8 cellular contexts compared by ENCODE assay signal in the genomic region with DNA sequence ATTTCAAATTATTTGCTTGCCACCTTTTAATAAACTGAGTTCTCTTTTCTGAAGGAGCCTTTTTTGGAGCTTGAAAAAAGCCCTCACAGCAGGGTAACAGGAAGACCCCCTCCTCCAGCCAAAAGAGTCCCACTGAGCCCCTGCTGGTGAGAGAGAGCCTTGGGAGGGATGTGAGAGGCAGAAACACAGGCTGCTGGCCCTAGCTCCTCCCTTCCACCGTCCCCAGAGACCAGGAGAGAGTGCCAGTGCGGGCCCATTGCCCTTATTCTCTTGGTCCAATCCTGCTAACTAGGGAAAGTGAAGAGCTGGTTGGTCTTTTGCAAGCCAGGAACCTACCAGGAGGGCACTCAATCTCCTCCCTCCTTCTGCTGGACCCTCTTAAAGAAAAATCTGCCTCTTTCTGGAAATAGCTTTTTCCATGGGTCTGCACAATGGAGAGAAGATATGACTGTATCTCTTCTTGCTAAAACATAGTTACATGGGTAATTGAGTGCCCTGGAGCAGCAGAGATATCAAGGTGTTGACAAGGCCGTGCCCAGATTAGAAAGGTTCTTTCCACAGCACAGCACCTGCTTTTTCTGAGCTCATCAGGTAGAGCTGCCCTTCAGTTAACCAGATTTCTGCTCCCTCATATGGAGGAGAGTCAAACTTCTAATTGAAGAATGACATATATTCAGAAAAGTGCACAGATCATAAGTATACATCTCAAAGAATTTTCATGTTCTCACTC.
A peak's percentile ranks its signal among the peaks of the same experiment; 100 is the strongest.
DNase-seq lines count a peak whose midpoint lies in the region; ATAC-seq and TF ChIP-seq lines count a peak whose summit lies in the region.

No MANE protein-coding gene starts in this region.

- peak; percentile 20 for ATAC-seq in activated CD4-positive, alpha-beta T cell treated with anti-CD3 and anti-CD28 coated beads for 36 hours
- peak in 6 of 8 donors; percentile 34 to 89 (median 54) for ATAC-seq in heart right ventricle
- no peak for ATAC-seq in HG03175 (IDR thresholded peaks at IDR 0.05; ENCODE audit: unreplicated experiment)
- no peak for ATAC-seq in HG03095 (IDR thresholded peaks at IDR 0.05; ENCODE audit: unreplicated experiment)
- ATAC-seq in omental fat pad (ENCODE audit: low FRiP score), result no peak

- intact Hi-C loops in activated CD4-positive, alpha-beta T cell treated with anti-CD3 and anti-CD28 coated beads for 36 hours (cut with DNase I, micrococcal nuclease), result loop anchor here (2.0 to 5.0 kb wide), 5 partner anchors 14 to 115 kb away; a partner anchor contains a TSS
- intact Hi-C loops in OCI-LY7 (cut with micrococcal nuclease; ENCODE audit: unreplicated experiment) (loop anchor here (5.0 kb wide), 2 partner anchors 70 to 115 kb away; a partner anchor contains a TSS), heart right ventricle (cut with DNase I) (loop anchor here in 1 of 10 donors (10.0 kb wide), 1 partner anchor 62 kb away; no protein-coding TSS in a partner anchor), stomach (cut with DNase I; ENCODE audit: low total_unique reads) (no loop called here)

- H3K4me3 ChIP-seq in OCI-LY7 (ENCODE audit: low read depth, low read length, poor library complexity, severe bottlenecking) (peak overlapping the region; percentile 31), heart right ventricle (no peak overlapping the region), stomach (no peak overlapping the region)

- H3K79me2 ChIP-seq in OCI-LY7 (ENCODE audit: insufficient read depth, low read depth, low read length), result peaks cover 70% of the 10 kb centered on the region

- BruUV-seq in OCI-LY7 (replicated peaks; lab: Mats Ljungman, UMichigan), result no TSS peak

- H3K27me3 ChIP-seq in heart right ventricle (no peaks in the 10 kb centered on the region), stomach (no peaks in the 10 kb centered on the region)

- H4K20me1 ChIP-seq in OCI-LY7 (ENCODE audit: insufficient read depth, low read length), result no peaks in the 10 kb centered on the region

- WGBS in heart right ventricle, 2 donors, result 41 to 42% methylated on average over 3 of the region's 3 CpGs
- 37 to 58% (median 52%) methylated on average over 3 of the region's 3 CpGs for WGBS in stomach, 5 donors

- H3K9me3 ChIP-seq in OCI-LY7 (ENCODE audit: low read length), result no peaks in the 10 kb centered on the region
- H3K9me3 ChIP-seq in heart right ventricle, result no peaks in the 10 kb centered on the region
- no peaks in the 10 kb centered on the region for H3K9me3 ChIP-seq in stomach

- TF ChIP-seq EP300 in stomach (IDR thresholded peaks at IDR 0.05), result no peak

- peaks cover 17% of the 10 kb centered on the region for H3K36me3 Mint-ChIP-seq in activated CD4-positive, alpha-beta T cell treated with anti-CD3 and anti-CD28 coated beads for 36 hours (ENCODE audit: low read depth)

- H3K36me3 ChIP-seq in OCI-LY7 (ENCODE audit: insufficient read depth, low read length) (peaks cover 31% of the 10 kb centered on the region), heart right ventricle (peaks cover 0 to 17% (median 0%) of the 10 kb centered on the region in 9 donors), stomach (peaks cover 0 to 20% (median 16%) of the 10 kb centered on the region in 4 donors)

- H2AFZ ChIP-seq in OCI-LY7 (ENCODE audit: low read length), result no peak overlapping the region

- no peaks in the 10 kb centered on the region for H3K9me2 ChIP-seq in OCI-LY7 (ENCODE audit: insufficient read depth, low read length)

- H3K4me2 ChIP-seq in OCI-LY7 (ENCODE audit: low read length), result peak overlapping the region; percentile 59

- POLR2A ChIA-PET in activated CD4-positive, alpha-beta T cell treated with anti-CD3 and anti-CD28 coated beads for 36 hours (lab: Charles Lee), result interaction anchor here (0.7 kb wide), 1 partner anchor 10 kb away, joined by 3 read pairs; no protein-coding TSS in a partner anchor
- POLR2A ChIA-PET in OCI-LY7 (lab: Charles Lee), result interaction anchor here (0.7 to 2.4 kb wide), 13 partner anchors 9 to 273 kb away, joined by 3 to 12 read pairs (median 5); a partner anchor contains a TSS

- no peak for TF ChIP-seq POLR2A in stomach (IDR thresholded peaks at IDR 0.05)

- H3K4me1 ChIP-seq in OCI-LY7 (ENCODE audit: insufficient read depth, low read length, poor library complexity, severe bottlenecking) (peaks cover 72% of the 10 kb centered on the region), heart right ventricle (peaks cover 9 to 79% (median 68%) of the 10 kb centered on the region in 9 donors), stomach (peaks cover 53 to 80% (median 67%) of the 10 kb centered on the region in 4 donors)

- no peaks in the 10 kb centered on the region for H3K9me3 Mint-ChIP-seq in activated CD4-positive, alpha-beta T cell treated with anti-CD3 and anti-CD28 coated beads for 36 hours (ENCODE audit: low read depth)

- H3K27ac ChIP-seq in OCI-LY7 (ENCODE audit: low read depth, low read length, poor library complexity, severe bottlenecking), result peak overlapping the region; percentile 67
- peak overlapping the region in 8 of 10 donors; percentile 1 to 79 (median 43) for H3K27ac ChIP-seq in heart right ventricle
- H3K27ac ChIP-seq in stomach, result peak overlapping the region; percentile 64 to 88 (median 76)

- no peaks in the 10 kb centered on the region for H3K27me3 Mint-ChIP-seq in activated CD4-positive, alpha-beta T cell treated with anti-CD3 and anti-CD28 coated beads for 36 hours

- CTCF ChIA-PET in activated CD4-positive, alpha-beta T cell treated with anti-CD3 and anti-CD28 coated beads for 36 hours (lab: Charles Lee), result interaction anchor here (0.5 to 1.7 kb wide), 7 partner anchors 9 to 118 kb away, joined by 3 to 4 read pairs (median 3); a partner anchor contains a TSS
- CTCF ChIA-PET in OCI-LY7 (lab: Charles Lee; ENCODE audit: unreplicated experiment), result interaction anchor here (1.0 to 1.5 kb wide), 2 partner anchors 12 to 23 kb away, joined by 3 read pairs; no protein-coding TSS in a partner anchor

- H3K27ac Mint-ChIP-seq in activated CD4-positive, alpha-beta T cell treated with anti-CD3 and anti-CD28 coated beads for 36 hours, result peak overlapping the region; percentile 88

- H3K4me1 Mint-ChIP-seq in activated CD4-positive, alpha-beta T cell treated with anti-CD3 and anti-CD28 coated beads for 36 hours, result peaks cover 53% of the 10 kb centered on the region

- peak; percentile 14 for DNase-seq in activated CD4-positive, alpha-beta T cell treated with anti-CD3 and anti-CD28 coated beads for 36 hours
- DNase-seq in activated CD4-positive, alpha-beta T cell treated with anti-CD3 and anti-CD28 coated beads, Interleukin-2, amount 50 U/mL, for 4 hours, result no peak
- DNase-seq in OCI-LY7 (ENCODE audit: low spot score), result peak; percentile 45
- DNase-seq in heart right ventricle, result peak; percentile 45 to 47
- DNase-seq in stomach, result no peak
- no peak for DNase-seq in omental fat pad (ENCODE audit: low spot score)

- peak; percentile 54 for TF ChIP-seq CTCF in OCI-LY7 (conservative IDR thresholded peaks at IDR 0.05; ENCODE audit: low read length)
- TF ChIP-seq CTCF in heart right ventricle (IDR thresholded peaks at IDR 0.05), result peak in 1 of 9 donors; percentile 13
- TF ChIP-seq CTCF in stomach (IDR thresholded peaks at IDR 0.05), result no peak
- no peak for TF ChIP-seq CTCF in omental fat pad (IDR thresholded peaks at IDR 0.05)

- peak overlapping the region; percentile 57 for H3K4me3 Mint-ChIP-seq in activated CD4-positive, alpha-beta T cell treated with anti-CD3 and anti-CD28 coated beads for 36 hours

Comparison
In these comparisons a context has a peak if more than half of its experiments do, and no peak if none do; other contexts are left out.
1. DNase-seq: peak in activated CD4-positive, alpha-beta T cell treated with anti-CD3 and anti-CD28 coated beads for 36 hours (single experiment), OCI-LY7 (single experiment) and heart right ventricle (2 of 2); none in activated CD4-positive, alpha-beta T cell treated with anti-CD3 and anti-CD28 coated beads, Interleukin-2, amount 50 U/mL, for 4 hours (0 of 2), stomach (single experiment) and omental fat pad (single experiment).
2. ATAC-seq: peak in activated CD4-positive, alpha-beta T cell treated with anti-CD3 and anti-CD28 coated beads for 36 hours (single experiment) and heart right ventricle (6 of 8); none in HG03175 (single experiment), HG03095 (single experiment) and omental fat pad (single experiment).
3. Peak in every context shown above with its lines, with median percentiles within 50 percentile points of each other: H3K27ac ChIP-seq.